Comparison of ENCODE assay signal across 1 cellular context in genomic region chr13:111065698-111066097, GRCh38.
TF ChIP-seq lines count a peak whose summit lies in the region.

No MANE protein-coding gene starts in this region.

TF ChIP-seq in GM23338, 12 proteins besides CTCF, POLR2A, EP300 and RAD21 (continued from another document):
- TF ChIP-seq, protein P1, sequence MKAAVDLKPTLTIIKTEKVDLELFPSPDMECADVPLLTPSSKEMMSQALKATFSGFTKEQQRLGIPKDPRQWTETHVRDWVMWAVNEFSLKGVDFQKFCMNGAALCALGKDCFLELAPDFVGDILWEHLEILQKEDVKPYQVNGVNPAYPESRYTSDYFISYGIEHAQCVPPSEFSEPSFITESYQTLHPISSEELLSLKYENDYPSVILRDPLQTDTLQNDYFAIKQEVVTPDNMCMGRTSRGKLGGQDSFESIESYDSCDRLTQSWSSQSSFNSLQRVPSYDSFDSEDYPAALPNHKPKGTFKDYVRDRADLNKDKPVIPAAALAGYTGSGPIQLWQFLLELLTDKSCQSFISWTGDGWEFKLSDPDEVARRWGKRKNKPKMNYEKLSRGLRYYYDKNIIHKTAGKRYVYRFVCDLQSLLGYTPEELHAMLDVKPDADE (IDR thresholded peaks at IDR 0.05): no peak
- TF ChIP-seq, protein P2, sequence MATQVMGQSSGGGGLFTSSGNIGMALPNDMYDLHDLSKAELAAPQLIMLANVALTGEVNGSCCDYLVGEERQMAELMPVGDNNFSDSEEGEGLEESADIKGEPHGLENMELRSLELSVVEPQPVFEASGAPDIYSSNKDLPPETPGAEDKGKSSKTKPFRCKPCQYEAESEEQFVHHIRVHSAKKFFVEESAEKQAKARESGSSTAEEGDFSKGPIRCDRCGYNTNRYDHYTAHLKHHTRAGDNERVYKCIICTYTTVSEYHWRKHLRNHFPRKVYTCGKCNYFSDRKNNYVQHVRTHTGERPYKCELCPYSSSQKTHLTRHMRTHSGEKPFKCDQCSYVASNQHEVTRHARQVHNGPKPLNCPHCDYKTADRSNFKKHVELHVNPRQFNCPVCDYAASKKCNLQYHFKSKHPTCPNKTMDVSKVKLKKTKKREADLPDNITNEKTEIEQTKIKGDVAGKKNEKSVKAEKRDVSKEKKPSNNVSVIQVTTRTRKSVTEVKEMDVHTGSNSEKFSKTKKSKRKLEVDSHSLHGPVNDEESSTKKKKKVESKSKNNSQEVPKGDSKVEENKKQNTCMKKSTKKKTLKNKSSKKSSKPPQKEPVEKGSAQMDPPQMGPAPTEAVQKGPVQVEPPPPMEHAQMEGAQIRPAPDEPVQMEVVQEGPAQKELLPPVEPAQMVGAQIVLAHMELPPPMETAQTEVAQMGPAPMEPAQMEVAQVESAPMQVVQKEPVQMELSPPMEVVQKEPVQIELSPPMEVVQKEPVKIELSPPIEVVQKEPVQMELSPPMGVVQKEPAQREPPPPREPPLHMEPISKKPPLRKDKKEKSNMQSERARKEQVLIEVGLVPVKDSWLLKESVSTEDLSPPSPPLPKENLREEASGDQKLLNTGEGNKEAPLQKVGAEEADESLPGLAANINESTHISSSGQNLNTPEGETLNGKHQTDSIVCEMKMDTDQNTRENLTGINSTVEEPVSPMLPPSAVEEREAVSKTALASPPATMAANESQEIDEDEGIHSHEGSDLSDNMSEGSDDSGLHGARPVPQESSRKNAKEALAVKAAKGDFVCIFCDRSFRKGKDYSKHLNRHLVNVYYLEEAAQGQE (IDR thresholded peaks at IDR 0.05; ENCODE audit: unreplicated experiment): no peak
- TF ChIP-seq NANOG (IDR thresholded peaks at IDR 0.05; ENCODE audit: borderline replicate concordance): no peak
- no peak for TF ChIP-seq EZH2phosphoT487 (IDR thresholded peaks at IDR 0.05; ENCODE audit: unreplicated experiment)
